Comparison of ENCODE assay signal across 22 cellular contexts in the genomic region with DNA sequence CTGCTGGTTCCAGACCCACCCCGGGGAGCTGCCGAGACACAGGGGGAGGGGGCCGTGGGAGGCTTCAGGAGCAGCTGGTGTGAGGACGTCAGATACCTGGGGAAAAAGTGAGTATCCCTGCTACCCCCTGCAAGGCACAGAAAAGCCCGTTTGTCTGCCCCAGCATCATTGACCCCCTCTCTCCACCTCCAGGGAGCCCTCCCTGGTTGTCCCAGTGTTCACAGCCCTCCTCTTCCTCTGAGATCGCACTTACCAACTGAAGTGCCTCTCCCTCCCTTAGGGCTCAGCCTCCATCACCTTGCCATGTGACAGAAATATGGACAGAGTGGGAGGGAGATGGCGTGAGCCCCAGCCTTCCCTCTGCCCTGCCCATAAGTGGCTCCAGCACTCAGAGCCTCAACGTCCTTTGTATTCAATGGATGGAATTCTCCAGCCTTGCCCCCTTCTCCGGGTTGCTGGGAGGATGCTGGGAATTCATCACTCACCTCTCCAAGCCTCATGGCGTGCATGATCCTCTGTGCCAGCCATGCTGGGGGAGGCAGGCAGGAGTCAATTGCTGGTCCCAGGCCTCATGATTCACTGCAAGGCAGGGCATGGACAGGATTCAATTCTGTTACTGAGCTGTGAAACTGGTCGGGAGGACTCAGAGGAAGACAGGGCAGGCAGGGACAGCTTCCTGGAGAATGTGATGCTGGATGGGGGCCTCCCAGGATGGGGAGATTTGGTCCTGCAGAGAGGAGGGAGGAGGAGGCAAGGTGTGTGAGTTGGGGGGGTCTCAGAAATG. TPM values are rescaled to one million over a fixed set of nuclear protein-coding genes. Genes with fewer than 3 reads are reported as not detected.
DNase-seq lines count a peak whose midpoint lies in the region; TF ChIP-seq lines count a peak whose summit lies in the region.
"Had no signal": no experiment of that assay in that cellular context is flagged by ENCODE, and none has a peak within 500 bp of the region (broad histone marks: within the 10 kb centered on the region; RNA-seq: fewer than 3 reads in every experiment).

No MANE protein-coding gene starts in this region.

- H3K9ac ChIP-seq in GM23248: no peak overlapping the region

- H3K36me3 ChIP-seq in GM23248 (ENCODE audit: low read depth) (no peaks in the 10 kb centered on the region), WERI-Rb-1 (no peaks in the 10 kb centered on the region)
- H3K36me3 ChIP-seq: suprapubic skin, uterus had no signal

- no peaks in the 10 kb centered on the region for H4K20me1 ChIP-seq in GM23248 (ENCODE audit: insufficient read depth)

- H3K27me3 ChIP-seq in GM23248 (replicated peaks; ENCODE audit: insufficient read depth) (no peaks in the 10 kb centered on the region; the same call in 1 of the 2 replicates), WERI-Rb-1 (ENCODE audit: insufficient read depth, low read depth, severe bottlenecking) (no peaks in the 10 kb centered on the region)
- H3K27me3 ChIP-seq: suprapubic skin, uterus had no signal

- DNase-seq in A172 (ENCODE audit: low spot score): peak; percentile 37
- DNase-seq in GM23248: peak; percentile 73
- DNase-seq in WERI-Rb-1: peak; percentile 23
- peak; percentile 9 for DNase-seq in iPS-NIHi7 (ENCODE audit: extremely low spot score)
- no peak for DNase-seq in 8988T
- no peak for DNase-seq in cortex of kidney (lab: John Stamatoyannopoulos, UW)
- DNase-seq in activated CD4-positive, CD25-positive, alpha-beta regulatory T cell (lab: John Stamatoyannopoulos, UW): no peak
- DNase-seq in NCI-H2227 (lab: John Stamatoyannopoulos, UW; ENCODE audit: unreplicated experiment): no peak
- DNase-seq: activated CD4-positive, alpha-beta T cell treated with anti-CD3 and anti-CD28 coated beads, Interleukin-2, amount 10 ng/mL, durations not matched to agents 7 days and 5 days; activated T-cell treated with anti-CD3 and anti-CD28 coated beads, Interleukin-2, amount 50 U/mL, for 72 hours; anterior cingulate cortex; dermis blood vessel endothelial cell; head of caudate nucleus; NCI-H1092 treated with DMSO at 0.1 percent for 48 hours; NCI-H2029; NCI-H2227 treated with DMSO at 0.1 percent for 48 hours; uterus had no signal

- H3K9me2 ChIP-seq in GM23248 (ENCODE audit: insufficient read depth): no peaks in the 10 kb centered on the region

- H3K79me2 ChIP-seq in GM23248 (ENCODE audit: insufficient read depth): no peaks in the 10 kb centered on the region

- no peak overlapping the region for H2AFZ ChIP-seq in GM23248

- 16 to 20% methylated on average over 10 to 11 of the region's 11 CpGs for WGBS in GM23248 (ENCODE audit: low coverage in 1 of 2, low lambda C conversion rate in 2 of 2, missing lambda C conversion rate in 2 of 2), 2 experiments

- no peak overlapping the region for H3K4me3 ChIP-seq in GM23248
- no peak overlapping the region for H3K4me3 ChIP-seq in WERI-Rb-1 (ENCODE audit: low read depth, low read length)
- H3K4me3 ChIP-seq: skin epidermis, suprapubic skin, uterus had no signal

- H3K4me2 ChIP-seq in GM23248 (ENCODE audit: unreplicated experiment): no peak overlapping the region

- no peak for TF ChIP-seq CTCF in WERI-Rb-1 (IDR thresholded peaks at IDR 0.05; ENCODE audit: low read depth, low read length)

- in situ Hi-C loops in GM23248 (cut with MboI): no loop called here

- H3K4me1 ChIP-seq in GM23248 (ENCODE audit: insufficient read depth): no peaks in the 10 kb centered on the region
- H3K4me1 ChIP-seq: uterus had no signal

- H3K9me3 ChIP-seq in GM23248 (ENCODE audit: low read depth): no peaks in the 10 kb centered on the region
- H3K9me3 ChIP-seq in WERI-Rb-1 (ENCODE audit: severe bottlenecking): no peaks in the 10 kb centered on the region
- H3K9me3 ChIP-seq: suprapubic skin, uterus had no signal

- H3K27ac ChIP-seq in GM23248 (no peak overlapping the region), WERI-Rb-1 (no peak overlapping the region)
- H3K27ac ChIP-seq: HL-60, suprapubic skin, uterus, VCaP had no signal

- H3F3A ChIP-seq in GM23248 (ENCODE audit: insufficient read depth): no peaks in the 10 kb centered on the region

RNA-seq across cellular contexts. Expression of a gene that starts 14.6 kb away (rescaled TPM):
- 1.1 and 1.8 TPM in 2 replicates for total RNA-seq in A172 (2014; rRNA removed; shearing (Covaris generic))
- not detected in 2 replicates for total RNA-seq in GM23248 (2014; rRNA removed; shearing (Covaris generic))
- not detected in 2 replicates for polyA plus RNA-seq in GM23248 (2016; fragmentation: Nextera tagmentation; extraction: Ambion mirVana)
- total RNA-seq: SK-MEL-5 had no signal

RNA-seq across cellular contexts. Expression of a gene that starts 50.3 kb away (rescaled TPM):
- total RNA-seq in A172 (2014; rRNA removed; shearing (Covaris generic)): 28.3 and 28.5 TPM in 2 replicates
- total RNA-seq in GM23248 (2014; rRNA removed; shearing (Covaris generic)): not detected in 2 replicates
- polyA plus RNA-seq in GM23248 (2016; fragmentation: Nextera tagmentation; extraction: Ambion mirVana): 0.29 TPM in 1 of 2 replicates, not detected in the other

Comparison
In these comparisons a context has a peak if more than half of its experiments do, and no peak if none do; other contexts are left out.
1. DNase-seq: peak in A172 (single experiment), GM23248 (single experiment), WERI-Rb-1 (single experiment) and iPS-NIHi7 (single experiment); none in 8988T (single experiment), cortex of kidney (single experiment), activated CD4-positive, CD25-positive, alpha-beta regulatory T cell (0 of 4) and NCI-H2227 (single experiment).
2. RNA of a gene that starts 50.3 kb away (total RNA-seq): 28.3 to 28.5 TPM in A172; not detected in GM23248; every median in the first group is over 10 times any median in the second.